1 cellular context compared by ENCODE assay signal in genomic region chr1:196312739-196313138, GRCh38.
TF ChIP-seq lines count a peak whose summit lies in the region.

No MANE protein-coding gene starts in this region.

TF ChIP-seq in H1, 55 proteins besides CTCF, POLR2A, EP300 and RAD21:
- TF ChIP-seq ATF2 (IDR thresholded peaks at IDR 0.05; ENCODE audit: low read length) (no peak), TEAD4 (IDR thresholded peaks at IDR 0.05; ENCODE audit: low read depth, low read length) (peak; percentile 75), BCL11A (IDR thresholded peaks at IDR 0.05; ENCODE audit: low read depth in 2 of 2, low read length in 2 of 2) (no peak), CBX5 (IDR thresholded peaks at IDR 0.05; ENCODE audit: low read depth, low read length) (no peak), NANOG (IDR thresholded peaks at IDR 0.05; ENCODE audit: insufficient read depth, low read depth, low read length, poor library complexity, severe bottlenecking) (no peak)
TF ChIP-seq in H1: peak in this region for 1.
